8 cellular contexts compared by ENCODE assay signal in the genomic region with DNA sequence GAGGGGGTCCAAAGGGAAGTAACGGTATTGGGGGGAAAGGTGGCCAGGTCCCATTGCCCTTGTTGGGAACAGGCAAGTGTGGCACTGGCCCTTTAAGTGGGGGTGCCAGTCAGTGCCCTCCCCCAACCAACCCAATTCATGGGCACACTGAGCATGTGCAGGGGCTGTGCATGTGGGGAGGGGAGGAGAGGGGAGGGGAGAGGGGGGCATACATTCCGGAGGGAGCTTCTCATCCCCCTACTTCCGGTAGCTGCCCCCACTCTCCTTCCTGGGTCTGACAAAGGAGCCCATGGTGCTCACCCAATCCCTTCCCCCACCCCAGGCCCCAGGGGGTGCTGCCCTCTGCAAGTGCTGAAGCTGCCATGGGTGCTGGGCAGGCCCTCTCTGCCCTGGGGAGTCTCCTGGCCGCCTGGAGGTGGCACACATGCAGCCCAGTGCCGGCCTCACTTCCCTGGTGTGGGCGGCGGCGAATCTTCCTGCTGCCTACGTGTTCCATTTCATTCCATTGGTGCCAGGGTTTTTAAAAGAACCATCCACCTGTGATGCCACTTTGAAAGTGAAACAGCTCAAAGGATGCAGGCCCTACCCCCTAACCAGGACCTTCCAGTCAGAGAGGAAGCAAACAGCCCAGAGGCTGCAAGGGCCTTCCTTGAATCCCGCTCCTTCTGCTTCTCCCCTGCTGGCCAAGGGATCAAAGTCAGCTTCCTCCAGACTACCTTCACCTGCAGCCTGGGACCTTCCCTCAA. TPM values are rescaled to one million over a fixed set of nuclear protein-coding genes. Genes with fewer than 3 reads are reported as not detected.
DNase-seq lines count a peak whose midpoint lies in the region; ATAC-seq, FAIRE-seq and TF ChIP-seq lines count a peak whose summit lies in the region.

No MANE protein-coding gene starts in this region.

- 0 out of 3 replicates have a peak, but pooled peaks have one; percentile 24 for TF ChIP-seq CTCF in A549 (IDR thresholded peaks at IDR 0.05)
- TF ChIP-seq CTCF in heart right ventricle (IDR thresholded peaks at IDR 0.05) = peak in 2 of 9 donors; percentile 9 to 22

- H3K9me3 ChIP-seq in A549 = no peaks in the 10 kb centered on the region
- no peaks in the 10 kb centered on the region for H3K9me3 ChIP-seq in heart right ventricle
- no peaks in the 10 kb centered on the region for H3K9me3 ChIP-seq in aorta (ENCODE audit: control insufficient read depth, low read length)

- H3K36me3 Mint-ChIP-seq in activated naive CD8-positive, alpha-beta T cell treated with anti-CD3 and anti-CD28 coated beads for 36 hours = no peaks in the 10 kb centered on the region

- CTCF ChIA-PET in A549 (lab: Yijun Ruan, JAX) = interaction anchor here (1.0 to 43.5 kb wide), 12 partner anchors 11 to 309 kb away, joined by 3 to 2147 read pairs (median 4); partner anchors contain the start of genes ACBD4, FMNL1, HEXIM1 and HEXIM2

- no peaks in the 10 kb centered on the region for H3K9me3 Mint-ChIP-seq in activated naive CD8-positive, alpha-beta T cell treated with anti-CD3 and anti-CD28 coated beads for 36 hours

- peak; percentile 86 to 95 for TF ChIP-seq EP300 in A549 (IDR thresholded peaks at IDR 0.05)

- H3K4me2 ChIP-seq in A549 = peak overlapping the region; percentile 95

- H3K27ac ChIP-seq in A549 (peak overlapping the region; percentile 96 to 100), heart right ventricle (peak overlapping the region; percentile 70 to 94 (median 84)), aorta (ENCODE audit: low read depth in 1 of 2, low read length in 2 of 2) (peak overlapping the region; percentile 77 to 98)

- peak; percentile 96 for FAIRE-seq in A549 (lab: Jason Lieb, UNC)

- H3K27me3 ChIP-seq in heart right ventricle (no peaks in the 10 kb centered on the region), aorta (ENCODE audit: control insufficient read depth in 1 of 2, insufficient read depth in 2 of 2, low read length in 1 of 2) (no peaks in the 10 kb centered on the region)

- TF ChIP-seq POLR2A in A549 (IDR thresholded peaks at IDR 0.05; ENCODE audit: low read length) = peak; percentile 46
- TF ChIP-seq POLR2A in Raji (IDR thresholded peaks at IDR 0.05; ENCODE audit: insufficient read depth, low read depth, low read length) = peak; percentile 40

- ATAC-seq in A549 (peak; percentile 73 to 79), GM19324 (IDR thresholded peaks at IDR 0.05; ENCODE audit: low FRiP score, unreplicated experiment) (peak; percentile 51), heart right ventricle (peak; percentile 79 to 91 (median 86)), aorta (ENCODE audit: low FRiP score) (peak; percentile 69), GM18868 (IDR thresholded peaks at IDR 0.05; ENCODE audit: unreplicated experiment) (no peak)

- 3% methylated on average over 10 of the region's 10 CpGs for WGBS in A549 (ENCODE audit: missing lambda C conversion rate)
- 37 to 39% methylated on average over 10 of the region's 10 CpGs for WGBS in heart right ventricle, 2 donors
- 6 to 7% methylated on average over 9 to 10 of the region's 10 CpGs for WGBS in aorta, 2 donors

- peaks cover 79% of the 10 kb centered on the region for H3K4me1 ChIP-seq in A549
- H3K4me1 ChIP-seq in heart right ventricle = peaks cover 15 to 40% (median 28%) of the 10 kb centered on the region in 9 donors
- peaks cover 0 to 2% of the 10 kb centered on the region in 2 donors for H3K4me1 ChIP-seq in aorta (ENCODE audit: control insufficient read depth in 1 of 2, insufficient read depth in 2 of 2, low read length in 2 of 2)

- H3K27me3 Mint-ChIP-seq in activated naive CD8-positive, alpha-beta T cell treated with anti-CD3 and anti-CD28 coated beads for 36 hours = no peaks in the 10 kb centered on the region

- TF ChIP-seq RAD21 in A549 (conservative IDR thresholded peaks at IDR 0.05 in 1 of 2, IDR thresholded peaks at IDR 0.05 in 1 of 2) = peak; percentile 36 to 75

- DNase-seq in A549 (ENCODE audit: low read depth in 1 of 2, low spot score in 1 of 2) = peak; percentile 90 to 99
- peak; percentile 64 for DNase-seq in activated naive CD8-positive, alpha-beta T cell treated with anti-CD3 and anti-CD28 coated beads for 36 hours
- DNase-seq in heart right ventricle = peak; percentile 57 to 70
- DNase-seq in posterior vena cava (ENCODE audit: low spot score) = peak; percentile 81
- peak; percentile 87 to 90 for DNase-seq in aorta

- H3K4me3 Mint-ChIP-seq in activated naive CD8-positive, alpha-beta T cell treated with anti-CD3 and anti-CD28 coated beads for 36 hours = peak overlapping the region; percentile 50

- H3K36me3 ChIP-seq in heart right ventricle (peaks cover 0 to 13% (median 0%) of the 10 kb centered on the region in 9 donors), aorta (ENCODE audit: control insufficient read depth in 1 of 2, insufficient read depth in 2 of 2, low read length in 1 of 2) (no peaks in the 10 kb centered on the region)

- intact Hi-C loops in heart right ventricle (cut with DNase I) = no loop called here
- intact Hi-C loops in posterior vena cava (cut with DNase I) = no loop called here
- intact Hi-C loops in aorta (cut with DNase I) = loop anchor here in 1 of 2 donors (2.0 kb wide), 1 partner anchor 24 kb away; the partner anchor contains the start of gene HEXIM1

- H3K4me3 ChIP-seq in A549 (peak overlapping the region; percentile 36), heart right ventricle (peak overlapping the region in 7 of 10 donors; percentile 19 to 47 (median 36)), aorta (ENCODE audit: low read length in 2 of 2) (peak overlapping the region; percentile 29 to 47)

- POLR2A ChIA-PET in A549 (lab: Yijun Ruan, JAX) = interaction anchor here (0.6 to 7.6 kb wide), 21 partner anchors 10 to 303 kb away, joined by 3 to 371 read pairs (median 5); partner anchors contain the start of genes ACBD4, HEXIM1 and HEXIM2

- H3K27ac Mint-ChIP-seq in activated naive CD8-positive, alpha-beta T cell treated with anti-CD3 and anti-CD28 coated beads for 36 hours = peak overlapping the region; percentile 82

- peaks cover 25% of the 10 kb centered on the region for H3K4me1 Mint-ChIP-seq in activated naive CD8-positive, alpha-beta T cell treated with anti-CD3 and anti-CD28 coated beads for 36 hours

RNA-seq across cellular contexts. Expression of gene HEXIM2, which starts 11.0 kb away (rescaled TPM):
- polyA plus RNA-seq in A549 (2011; rRNA removed) = 14.5 and 15.5 TPM in 2 replicates
- 15.9 and 18.5 TPM in 2 replicates for polyA plus RNA-seq in A549 (2012; cell fraction: cytosol; rRNA removed)
- 17.5 and 17.7 TPM in 2 replicates for polyA plus RNA-seq in A549 (2012; cell fraction: nucleus; rRNA removed)
- polyA plus RNA-seq in A549 (2017; fragmentation: RNase III; extraction: RNeasy Plus Mini Kit Qiagen cat#74134 plus additional on column Dnase treatment) = 16.1 to 23.1 TPM (median 21.2 TPM) in 3 replicates
- polyA minus RNA-seq in A549 (2011; rRNA and poly(A)+ RNA removed) = 10.0 and 13.8 TPM in 2 replicates
- total RNA-seq in activated naive CD8-positive, alpha-beta T cell treated with anti-CD3 and anti-CD28 coated beads for 36 hours = 1 to 10 TPM; 4.8 to 5.6 TPM
- total RNA-seq in heart right ventricle = 10 to 100 TPM in 1 of 10 donors, 1 to 10 TPM in 9; 4.6 to 10.3 (median 6.3) TPM
- polyA plus RNA-seq in heart right ventricle = 1 to 10 TPM; 3.0 to 6.4 TPM
- 1 to 10 TPM; 1.6 to 3.0 TPM for total RNA-seq in posterior vena cava
- total RNA-seq in aorta = 1 to 10 TPM; 2.7 to 6.0 TPM
- polyA plus RNA-seq in aorta = 1 to 10 TPM; 4.4 to 10.0 TPM

RNA-seq across cellular contexts. Expression of gene HEXIM1, which starts 24.4 kb away (rescaled TPM):
- polyA plus RNA-seq in A549 (2011; rRNA removed) (39.3 and 54.0 TPM in 2 replicates), A549 (2017; fragmentation: RNase III; extraction: RNeasy Plus Mini Kit Qiagen cat#74134 plus additional on column Dnase treatment) (118 to 143 TPM (median 131 TPM) in 3 replicates), heart right ventricle (10 to 100 TPM in 1 of 2 donors, 1 to 10 TPM in 1; 8.4 to 11.0 TPM), aorta (10 to 100 TPM; 40.8 to 62.6 TPM)
- 64.8 and 66.9 TPM in 2 replicates for polyA plus RNA-seq in A549 (2012; cell fraction: cytosol; rRNA removed)
- polyA plus RNA-seq in A549 (2012; cell fraction: nucleus; rRNA removed) = 44.8 and 55.9 TPM in 2 replicates
- polyA minus RNA-seq in A549 (2011; rRNA and poly(A)+ RNA removed) = 17.3 and 25.6 TPM in 2 replicates
- 10 to 100 TPM; 36.0 to 36.5 TPM for total RNA-seq in activated naive CD8-positive, alpha-beta T cell treated with anti-CD3 and anti-CD28 coated beads for 36 hours
- total RNA-seq in heart right ventricle (10 to 100 TPM; 17.0 to 37.4 (median 20.1) TPM), posterior vena cava (10 to 100 TPM; 40.6 to 46.9 TPM), aorta (10 to 100 TPM; 48.7 to 64.0 TPM)

RNA-seq across cellular contexts. Expression of gene ACBD4, which starts 37.2 kb away (rescaled TPM):
- polyA plus RNA-seq in A549 (2011; rRNA removed) (11.2 and 11.4 TPM in 2 replicates), A549 (2017; fragmentation: RNase III; extraction: RNeasy Plus Mini Kit Qiagen cat#74134 plus additional on column Dnase treatment) (13.0 to 14.8 TPM (median 13.7 TPM) in 3 replicates), heart right ventricle (10 to 100 TPM in 1 of 2 donors, 1 to 10 TPM in 1; 4.2 to 16.7 TPM), aorta (10 to 100 TPM; 68.6 to 69.7 TPM)
- 9.6 and 13.5 TPM in 2 replicates for polyA plus RNA-seq in A549 (2012; cell fraction: cytosol; rRNA removed)
- 34.8 and 36.5 TPM in 2 replicates for polyA plus RNA-seq in A549 (2012; cell fraction: nucleus; rRNA removed)
- polyA minus RNA-seq in A549 (2011; rRNA and poly(A)+ RNA removed) = 10.6 and 12.4 TPM in 2 replicates
- 1 to 10 TPM; 8.6 to 8.9 TPM for total RNA-seq in activated naive CD8-positive, alpha-beta T cell treated with anti-CD3 and anti-CD28 coated beads for 36 hours
- total RNA-seq in heart right ventricle (1 to 10 TPM; 6.1 to 9.7 (median 7.3) TPM), posterior vena cava (10 to 100 TPM; 10.8 to 12.9 TPM), aorta (10 to 100 TPM; 16.1 to 23.4 TPM)

RNA-seq across cellular contexts. Expression of gene PLCD3, which starts 40.4 kb away (rescaled TPM):
- polyA plus RNA-seq in A549 (2011; rRNA removed) (55.5 and 56.6 TPM in 2 replicates), A549 (2017; fragmentation: RNase III; extraction: RNeasy Plus Mini Kit Qiagen cat#74134 plus additional on column Dnase treatment) (104 to 107 TPM (median 105 TPM) in 3 replicates), heart right ventricle (10 to 100 TPM; 44.6 to 72.3 TPM), aorta (10 to 100 TPM; 22.8 to 93.8 TPM)
- 98.3 and 162 TPM in 2 replicates for polyA plus RNA-seq in A549 (2012; cell fraction: cytosol; rRNA removed)
- polyA plus RNA-seq in A549 (2012; cell fraction: nucleus; rRNA removed) = 215 and 231 TPM in 2 replicates
- polyA minus RNA-seq in A549 (2011; rRNA and poly(A)+ RNA removed) = 138 and 167 TPM in 2 replicates
- total RNA-seq in activated naive CD8-positive, alpha-beta T cell treated with anti-CD3 and anti-CD28 coated beads for 36 hours = 1 to 10 TPM; 2.7 to 3.8 TPM
- total RNA-seq in heart right ventricle (100 to 1,000 TPM in 9 of 10 donors, 10 to 100 TPM in 1; 87.2 to 188 (median 115) TPM), posterior vena cava (10 to 100 TPM; 69.3 to 74.2 TPM), aorta (10 to 100 TPM; 94.6 to 97.4 TPM)

RNA-seq across cellular contexts. Expression of gene FMNL1, which starts 49.0 kb away (rescaled TPM):
- polyA plus RNA-seq in A549 (2011; rRNA removed) (8.6 and 17.5 TPM in 2 replicates), A549 (2017; fragmentation: RNase III; extraction: RNeasy Plus Mini Kit Qiagen cat#74134 plus additional on column Dnase treatment) (43.9 to 47.9 TPM (median 44.0 TPM) in 3 replicates), heart right ventricle (10 to 100 TPM in 1 of 2 donors, 1 to 10 TPM in 1; 5.3 to 11.1 TPM), aorta (10 to 100 TPM in 1 of 2 donors, 1 to 10 TPM in 1; 2.2 to 11.9 TPM)
- 40.3 and 42.8 TPM in 2 replicates for polyA plus RNA-seq in A549 (2012; cell fraction: cytosol; rRNA removed)
- 91.1 and 105 TPM in 2 replicates for polyA plus RNA-seq in A549 (2012; cell fraction: nucleus; rRNA removed)
- 29.7 and 46.8 TPM in 2 replicates for polyA minus RNA-seq in A549 (2011; rRNA and poly(A)+ RNA removed)
- 100 to 1,000 TPM; 215 to 219 TPM for total RNA-seq in activated naive CD8-positive, alpha-beta T cell treated with anti-CD3 and anti-CD28 coated beads for 36 hours
- total RNA-seq in heart right ventricle (10 to 100 TPM in 5 of 10 donors, 1 to 10 TPM in 5; 6.3 to 28.7 (median 9.8) TPM), posterior vena cava (10 to 100 TPM; 19.5 to 28.2 TPM), aorta (10 to 100 TPM; 24.0 to 51.7 TPM)
